ENCODE assay signal across 27 cellular contexts in genomic region chr22:40703174-40703573, GRCh38. TPM values are rescaled to one million over a fixed set of nuclear protein-coding genes. Genes with fewer than 3 reads are reported as not detected.
DNase-seq lines count a peak whose midpoint lies in the region; ATAC-seq and TF ChIP-seq lines count a peak whose summit lies in the region.
"Had no signal": no experiment of that assay in that cellular context is flagged by ENCODE, and none has a peak within 500 bp of the region (broad histone marks: within the 10 kb centered on the region; RNA-seq: fewer than 3 reads in every experiment).

No MANE protein-coding gene starts in this region.

- H3K4me2 ChIP-seq in GM23338: no peak overlapping the region
- H3K4me2 ChIP-seq in OCI-LY3 (ENCODE audit: low read length): peak overlapping the region; percentile 19

- H3F3A ChIP-seq in GM23338 (replicated peaks; ENCODE audit: low read depth): 0 out of 2 replicates have a peak, but pooled peaks cover 3% of the 10 kb centered on the region

- peaks cover 3% of the 10 kb centered on the region; the same call in 1 of the 2 replicates for H3K9me2 ChIP-seq in GM23338 (ENCODE audit: insufficient read depth)

- peaks cover 8% of the 10 kb centered on the region for H3K9me3 ChIP-seq in OCI-LY3 (ENCODE audit: insufficient read depth, low read length)
- H3K9me3 ChIP-seq: neutrophil, right atrium auricular region had no signal

- no peak overlapping the region for H3K4me3 ChIP-seq in GM23338
- H3K4me3 ChIP-seq in OCI-LY3 (ENCODE audit: low read length): no peak overlapping the region
- no peak overlapping the region for H3K4me3 ChIP-seq in fibroblast of mammary gland (ENCODE audit: control insufficient read depth, low read depth, low read length)
- H3K4me3 ChIP-seq in H7 (ENCODE audit: insufficient read depth, low read depth, low read length): no peak overlapping the region
- H3K4me3 ChIP-seq: right atrium auricular region had no signal

- peaks cover 3% of the 10 kb centered on the region; the same call in 2 of the 3 replicates for H3K4me1 Mint-ChIP-seq in GM23338

- H3K9ac ChIP-seq in OCI-LY3 (ENCODE audit: low read length): no peak overlapping the region

- no peaks in the 10 kb centered on the region for H3K27me3 ChIP-seq in GM23338 (ENCODE audit: insufficient read depth)
- H3K27me3 ChIP-seq in OCI-LY3 (ENCODE audit: low read depth, low read length): peaks cover 3% of the 10 kb centered on the region; the same call in 1 of the 2 replicates
- no peaks in the 10 kb centered on the region for H3K27me3 ChIP-seq in H7 (ENCODE audit: control insufficient read depth, insufficient read depth, low read length)
- H3K27me3 ChIP-seq: neutrophil, right atrium auricular region had no signal

- DNase-seq in Caki2 (ENCODE audit: low read depth) (peak; percentile 47), GM23338 (ENCODE audit: low spot score) (no peak), fibroblast of mammary gland (ENCODE audit: low read depth) (peak; percentile 6), UCSD-AML1 (lab: John Stamatoyannopoulos, UW; ENCODE audit: unreplicated experiment) (no peak), H7 (no peak), ecto neural progenitor cell (ENCODE audit: low spot score) (no peak)
- DNase-seq: activated effector memory CD4-positive, alpha-beta T cell treated with anti-CD3 and anti-CD28 coated beads, Interleukin-2, amount 50 U/mL, for 16 hours; anterior cingulate cortex; CD4-positive, CD25-positive, alpha-beta regulatory T cell; foreskin fibroblast; hypothalamus; NCI-H1105 treated with DMSO at 0.1 percent for 48 hours; NCI-H2227 treated with DMSO at 0.1 percent for 48 hours; SHP77; stimulated activated CD4-positive, alpha-beta T cell treated with anti-CD3 and anti-CD28 coated beads, Interleukin-15, amount 100 ng/mL, for 24 hours had no signal

- H3K79me2 ChIP-seq in GM23338 (replicated peaks; ENCODE audit: insufficient read depth): no peaks in the 10 kb centered on the region
- H3K79me2 ChIP-seq in OCI-LY3 (ENCODE audit: low read length): no peaks in the 10 kb centered on the region

- in situ Hi-C loops in Caki2 (cut with HindIII; ENCODE audit: low pct_unique_long_range_greater_than_20kb, low sequenced_read_pairs): no loop called here

- H2AFZ ChIP-seq in GM23338: no peak overlapping the region
- H2AFZ ChIP-seq in OCI-LY3 (ENCODE audit: low read depth, low read length): peak overlapping the region; percentile 24; the same call in 1 of the 2 replicates

- H3K4me3 Mint-ChIP-seq in GM23338: no peak overlapping the region
- H3K4me3 Mint-ChIP-seq: CD4-positive, CD25-positive, alpha-beta regulatory T cell; stimulated activated naive CD8-positive, alpha-beta T cell treated with anti-CD3 and anti-CD28 coated beads, Interleukin-15, Interleukin-2, amounts not matched to agents 100 ng/mL and 50 ng/mL, for 24 hours had no signal

- H3K27ac ChIP-seq in GM23338 (ENCODE audit: low read depth) (no peak overlapping the region), OCI-LY3 (ENCODE audit: low read length) (no peak overlapping the region)
- H3K27ac ChIP-seq: neutrophil, right atrium auricular region had no signal

- peaks cover 14% of the 10 kb centered on the region for H3K9me3 Mint-ChIP-seq in GM23338
- H3K9me3 Mint-ChIP-seq: CD4-positive, CD25-positive, alpha-beta regulatory T cell; stimulated activated naive CD8-positive, alpha-beta T cell treated with anti-CD3 and anti-CD28 coated beads, Interleukin-15, Interleukin-2, amounts not matched to agents 100 ng/mL and 50 ng/mL, for 24 hours had no signal

- TF ChIP-seq CTCF in GM23338 (conservative IDR thresholded peaks at IDR 0.05; ENCODE audit: low read depth in 2 of 2) (no peak), OCI-LY3 (IDR thresholded peaks at IDR 0.05; ENCODE audit: low read depth, low read length) (no peak), fibroblast of mammary gland (conservative IDR thresholded peaks at IDR 0.05; ENCODE audit: control insufficient read depth, insufficient read depth, low read depth, low read length) (no peak)

- H3K36me3 Mint-ChIP-seq in GM23338 (ENCODE audit: low read depth): peaks cover 7% of the 10 kb centered on the region
- H3K36me3 Mint-ChIP-seq: CD4-positive, CD25-positive, alpha-beta regulatory T cell had no signal

- H3K27me3 Mint-ChIP-seq in GM23338 (ENCODE audit: insufficient read depth, low read depth, poor library complexity): peaks cover 9% of the 10 kb centered on the region
- H3K27me3 Mint-ChIP-seq: stimulated activated naive CD8-positive, alpha-beta T cell treated with anti-CD3 and anti-CD28 coated beads, Interleukin-15, Interleukin-2, amounts not matched to agents 100 ng/mL and 50 ng/mL, for 24 hours had no signal

- no peak overlapping the region for H3K27ac Mint-ChIP-seq in GM23338
- H3K27ac Mint-ChIP-seq: stimulated activated naive CD8-positive, alpha-beta T cell treated with anti-CD3 and anti-CD28 coated beads, Interleukin-15, Interleukin-2, amounts not matched to agents 100 ng/mL and 50 ng/mL, for 24 hours had no signal

- ATAC-seq in GM23338 (peak; percentile 43; the same call in 2 of the 3 replicates), HG02884 (IDR thresholded peaks at IDR 0.05; ENCODE audit: unreplicated experiment) (no peak)
- ATAC-seq: activated CD4-positive, CD25-positive, alpha-beta regulatory T cell treated with anti-CD3 and anti-CD28 coated beads, Interleukin-2, amount 50 U/mL, for 24 hours; HepG2; left lobe of liver had no signal

- H4K20me1 ChIP-seq in GM23338 (replicated peaks; ENCODE audit: insufficient read depth) (no peaks in the 10 kb centered on the region), OCI-LY3 (ENCODE audit: insufficient read depth, low read length) (no peaks in the 10 kb centered on the region)

- no peaks in the 10 kb centered on the region; the same call in 1 of the 2 replicates for H3K36me3 ChIP-seq in GM23338 (ENCODE audit: insufficient read depth)
- no peaks in the 10 kb centered on the region for H3K36me3 ChIP-seq in OCI-LY3 (replicated peaks; ENCODE audit: low read depth, low read length)
- H3K36me3 ChIP-seq in H7 (replicated peaks; ENCODE audit: control insufficient read depth, insufficient read depth, low read length): no peaks in the 10 kb centered on the region
- H3K36me3 ChIP-seq: neutrophil, right atrium auricular region had no signal

- H3K4me1 ChIP-seq in GM23338 (ENCODE audit: insufficient read depth) (peaks cover 8% of the 10 kb centered on the region), OCI-LY3 (ENCODE audit: low read length) (peaks cover 9% of the 10 kb centered on the region)
- H3K4me1 ChIP-seq: right atrium auricular region had no signal

RNA-seq across cellular contexts. Expression of gene MCHR1, which starts 23.9 kb away (rescaled TPM):
- not detected in 2 replicates for total RNA-seq in Caki2 (2014; rRNA removed; shearing (Covaris generic); ENCODE audit: low replicate concordance)
- 0.27 and 2.4 TPM in 2 replicates for total RNA-seq in GM23338 (2014; rRNA removed; shearing (Covaris generic))
- 0.83 and 0.91 TPM in 2 replicates for polyA plus RNA-seq in GM23338 (2016; fragmentation: Nextera tagmentation; extraction: Ambion mirVana)
- total RNA-seq in H7 (2014; rRNA removed; shearing (Covaris generic)): 2.8 and 4.8 TPM in 2 replicates
- total RNA-seq: CD4-positive, CD25-positive, alpha-beta regulatory T cell; Daoy; endothelial cell of umbilical vein; mononuclear cell; T-helper 2 cell treated with Interferon-gamma antibody and Interleukin-4, amounts not matched to agents 100 ng/mL and 5 ng/mL, for 36 hours had no signal
- polyA plus RNA-seq: CD4-positive, CD25-positive, alpha-beta regulatory T cell; endothelial cell of umbilical vein had no signal

Comparison
In these comparisons a context has a peak if more than half of its experiments do, and no peak if none do; other contexts are left out.
1. DNase-seq: peak in Caki2 (single experiment) and fibroblast of mammary gland (single experiment); none in GM23338 (single experiment), UCSD-AML1 (single experiment), H7 (single experiment) and ecto neural progenitor cell (single experiment).